Comparison of ENCODE assay signal across 19 cellular contexts in the genomic region with DNA sequence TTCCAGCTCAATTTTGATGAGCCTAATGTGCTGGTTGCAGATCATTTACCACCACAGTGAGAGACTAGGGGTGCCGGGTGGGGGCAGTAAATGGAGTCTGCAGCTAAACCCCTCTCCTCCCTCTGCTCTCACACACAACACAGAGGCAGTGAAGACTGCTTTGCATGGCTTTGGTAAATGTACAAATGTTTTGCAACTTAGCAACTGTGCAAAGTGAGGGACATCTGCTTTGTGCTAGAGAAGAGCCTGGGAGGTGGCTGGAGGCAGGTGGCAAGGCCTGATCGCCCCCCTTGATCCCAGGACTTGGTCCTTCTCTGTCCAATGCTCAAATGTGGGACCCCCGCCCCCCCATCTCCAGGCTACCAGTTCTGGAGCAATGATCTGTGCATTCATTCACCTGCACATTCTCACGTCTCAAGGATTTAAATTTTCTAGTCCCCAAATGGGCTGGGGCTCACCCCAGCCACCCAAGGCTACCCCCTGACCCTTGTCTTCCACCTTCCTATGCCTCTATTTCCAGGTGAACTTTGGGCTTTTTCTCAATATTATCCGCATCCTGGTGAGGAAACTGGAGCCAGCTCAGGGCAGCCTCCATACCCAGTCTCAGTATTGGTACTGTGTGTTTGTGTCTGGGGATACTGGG. TPM values are rescaled to one million over a fixed set of nuclear protein-coding genes. Genes with fewer than 3 reads are reported as not detected.
DNase-seq lines count a peak whose midpoint lies in the region; ATAC-seq and TF ChIP-seq lines count a peak whose summit lies in the region.
"Had no signal": no experiment of that assay in that cellular context is flagged by ENCODE, and none has a peak within 500 bp of the region (broad histone marks: within the 10 kb centered on the region; RNA-seq: fewer than 3 reads in every experiment).

No MANE protein-coding gene starts in this region.

- no peaks in the 10 kb centered on the region for H3K79me2 ChIP-seq in OCI-LY1 (ENCODE audit: insufficient read depth, low read length)
- H3K79me2 ChIP-seq: hepatocyte had no signal

- no peak for TF ChIP-seq POLR2A in stomach (IDR thresholded peaks at IDR 0.05)

- H3F3A ChIP-seq in OCI-LY1 (ENCODE audit: insufficient read depth, low read length), result no peaks in the 10 kb centered on the region

- H2AFZ ChIP-seq in OCI-LY1 (ENCODE audit: low read length), result no peak overlapping the region
- H2AFZ ChIP-seq: hepatocyte had no signal

- H3K9me3 ChIP-seq in OCI-LY1 (ENCODE audit: low read length) (no peaks in the 10 kb centered on the region), stomach (no peaks in the 10 kb centered on the region)
- H3K9me3 ChIP-seq in CD4-positive, alpha-beta T cell (ENCODE audit: control insufficient read depth, low read length), result no peaks in the 10 kb centered on the region

- H3K36me3 ChIP-seq in OCI-LY1 (ENCODE audit: insufficient read depth, low read length), result no peaks in the 10 kb centered on the region
- H3K36me3 ChIP-seq in stomach, result no peaks in the 10 kb centered on the region
- H3K36me3 ChIP-seq: cardiac muscle cell had no signal

- H3K4me3 ChIP-seq in OCI-LY1 (ENCODE audit: low read depth, low read length, poor library complexity, severe bottlenecking) (no peak overlapping the region), stomach (no peak overlapping the region)
- H3K4me3 ChIP-seq: cardiac muscle cell, hepatocyte had no signal

- H3K27ac ChIP-seq in OCI-LY1 (ENCODE audit: low read depth, low read length, poor library complexity, severe bottlenecking) (peak overlapping the region; percentile 50), stomach (no peak overlapping the region)
- H3K27ac ChIP-seq in CD4-positive, alpha-beta T cell (ENCODE audit: low read depth, low read length), result no peak overlapping the region
- H3K27ac ChIP-seq: cardiac muscle cell, hepatocyte had no signal

- no peak overlapping the region for H3K4me3 Mint-ChIP-seq in CD4-positive, alpha-beta T cell
- H3K4me3 Mint-ChIP-seq: CD4-positive, CD25-positive, alpha-beta regulatory T cell; stimulated activated naive CD8-positive, alpha-beta T cell treated with anti-CD3 and anti-CD28 coated beads, Interleukin-15, amount 100 ng/mL, for 72 hours had no signal

- H3K27me3 ChIP-seq in OCI-LY1 (ENCODE audit: insufficient read depth, low read length), result no peaks in the 10 kb centered on the region
- peaks cover 0 to 36% (median 0%) of the 10 kb centered on the region in 3 donors for H3K27me3 ChIP-seq in stomach
- peaks cover 4% of the 10 kb centered on the region for H3K27me3 ChIP-seq in CD4-positive, alpha-beta T cell (ENCODE audit: control insufficient read depth, insufficient read depth, low read length)

- H3K9ac ChIP-seq in OCI-LY1 (ENCODE audit: low read length), result no peak overlapping the region; the same call in 1 of the 2 replicates

- H4K20me1 ChIP-seq in OCI-LY1 (ENCODE audit: insufficient read depth, low read length), result no peaks in the 10 kb centered on the region

- no peaks in the 10 kb centered on the region for H3K36me3 Mint-ChIP-seq in CD4-positive, alpha-beta T cell (ENCODE audit: low read depth)
- H3K36me3 Mint-ChIP-seq: CD4-positive, CD25-positive, alpha-beta regulatory T cell had no signal

- H3K4me1 ChIP-seq in OCI-LY1 (ENCODE audit: insufficient read depth, low read length, severe bottlenecking) (peaks cover 17% of the 10 kb centered on the region), stomach (peaks cover 0 to 9% (median 3%) of the 10 kb centered on the region in 4 donors)

- TF ChIP-seq CTCF in OCI-LY1 (IDR thresholded peaks at IDR 0.05; ENCODE audit: low read length), result no peak
- TF ChIP-seq CTCF in stomach (IDR thresholded peaks at IDR 0.05), result no peak
- TF ChIP-seq CTCF in CD4-positive, alpha-beta T cell (IDR thresholded peaks at IDR 0.05), result no peak

- peak; percentile 9 for DNase-seq in activated CD8-positive, alpha-beta memory T cell treated with anti-CD3 and anti-CD28 coated beads for 24 hours
- no peak for DNase-seq in activated CD8-positive, alpha-beta memory T cell treated with anti-CD3 and anti-CD28 coated beads, Interleukin-2, amount 50 U/mL, for 4 hours
- DNase-seq in stomach, result peak; percentile 18
- DNase-seq in SW 1271 (lab: John Stamatoyannopoulos, UW), result no peak
- DNase-seq in RKO (ENCODE audit: low spot score), result no peak
- no peak for DNase-seq in CD4-positive, alpha-beta T cell
- DNase-seq: effector memory CD4-positive, alpha-beta T cell; NCI-H2029 treated with DMSO at 0.1 percent for 48 hours had no signal

- H3K27me3 Mint-ChIP-seq in CD4-positive, alpha-beta T cell, result peaks cover 36% of the 10 kb centered on the region

- 81 to 92% (median 83%) methylated on average over 5 of the region's 5 CpGs for WGBS in stomach, 5 donors

- no peaks in the 10 kb centered on the region for H3K9me3 Mint-ChIP-seq in CD4-positive, alpha-beta T cell
- H3K9me3 Mint-ChIP-seq: CD4-positive, CD25-positive, alpha-beta regulatory T cell; stimulated activated naive CD8-positive, alpha-beta T cell treated with anti-CD3 and anti-CD28 coated beads, Interleukin-15, amount 100 ng/mL, for 72 hours had no signal

- POLR2A ChIA-PET in CD4-positive, alpha-beta T cell (lab: Charles Lee), result no interaction called here

- CTCF ChIA-PET in CD4-positive, alpha-beta T cell (lab: Charles Lee), result no interaction called here

- H3K4me1 Mint-ChIP-seq in CD4-positive, alpha-beta T cell (ENCODE audit: low read depth), result no peaks in the 10 kb centered on the region

- no peak for TF ChIP-seq EP300 in stomach (IDR thresholded peaks at IDR 0.05)

- intact Hi-C loops in stomach (cut with DNase I; ENCODE audit: low total_unique reads), result loop anchor here (5.0 kb wide), 1 partner anchor 173 kb away; no protein-coding TSS in a partner anchor
- intact Hi-C loops in CD4-positive, alpha-beta T cell (cut with DNase I, micrococcal nuclease), result no loop called here

- peak overlapping the region; percentile 13; the same call in 1 of the 2 replicates for H3K4me2 ChIP-seq in OCI-LY1 (ENCODE audit: low read length)
- H3K4me2 ChIP-seq: hepatocyte had no signal

- ATAC-seq in HG02870 (IDR thresholded peaks at IDR 0.05; ENCODE audit: unreplicated experiment), result peak; percentile 3
- ATAC-seq in CD4-positive, alpha-beta T cell (ENCODE audit: poor library complexity), result no peak

- no peaks in the 10 kb centered on the region for H3K9me2 ChIP-seq in OCI-LY1 (ENCODE audit: low read depth, low read length)

- no peak overlapping the region for H3K27ac Mint-ChIP-seq in CD4-positive, alpha-beta T cell

RNA-seq across cellular contexts. Expression of a gene that starts 11.6 kb away (rescaled TPM):
- not detected for total RNA-seq in stomach
- polyA plus RNA-seq in stomach, result under 1 TPM in 1 of 3 donors, not detected in 2; 0.33 TPM
- total RNA-seq in CD4-positive, alpha-beta T cell, result not detected
- total RNA-seq: cardiac muscle cell; CD4-positive, CD25-positive, alpha-beta regulatory T cell; MCF 10A; RPMI7951; T-helper 1 cell treated with Interleukin-12 subunit alpha and Interleukin-12 subunit beta and Interleukin-4 antibody, amounts not matched to agents 30 ng/mL and 1 ng/mL, for 36 hours had no signal
- polyA plus RNA-seq: cardiac muscle cell; CD4-positive, CD25-positive, alpha-beta regulatory T cell; hepatocyte; keratinocyte; neural cell had no signal

Comparison
In these comparisons a context has a peak if more than half of its experiments do, and no peak if none do; other contexts are left out.
1. DNase-seq: peak in activated CD8-positive, alpha-beta memory T cell treated with anti-CD3 and anti-CD28 coated beads for 24 hours (single experiment) and stomach (single experiment); none in activated CD8-positive, alpha-beta memory T cell treated with anti-CD3 and anti-CD28 coated beads, Interleukin-2, amount 50 U/mL, for 4 hours (single experiment), SW 1271 (0 of 2), RKO (single experiment) and CD4-positive, alpha-beta T cell (0 of 10).